In the genomic region with DNA sequence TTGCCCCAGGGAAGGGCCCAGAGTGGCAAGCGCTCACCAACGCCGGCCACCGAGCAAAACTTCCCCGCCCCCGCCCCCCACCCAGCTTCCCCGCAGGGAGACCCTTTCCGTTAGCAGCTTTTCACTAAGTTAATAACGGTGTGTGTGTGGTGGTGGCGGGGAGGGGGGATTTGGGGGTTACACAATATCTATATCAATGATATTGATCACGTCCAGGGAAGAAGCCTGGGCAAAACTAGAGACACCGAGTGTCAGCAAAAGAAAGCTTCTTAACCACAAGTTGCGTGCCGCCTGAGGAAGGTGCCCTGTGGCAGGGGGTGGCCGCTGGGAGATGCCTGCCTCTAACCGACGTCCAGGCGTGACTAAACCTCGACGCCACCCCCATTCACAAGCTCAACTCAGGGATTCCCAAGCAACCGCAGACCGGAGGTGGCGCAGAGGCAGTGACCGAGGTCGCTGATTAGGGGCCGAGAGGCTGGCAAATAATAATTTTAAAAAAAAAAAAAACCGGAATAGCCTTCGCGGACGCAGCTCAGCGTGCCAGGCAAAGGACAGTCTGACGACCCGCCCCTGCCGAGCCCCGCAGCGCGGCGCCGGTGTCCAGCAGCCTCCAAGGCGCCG, we compare ENCODE assay signal across 9 cellular contexts.
DNase-seq lines count a peak whose midpoint lies in the region; ATAC-seq, FAIRE-seq and TF ChIP-seq lines count a peak whose summit lies in the region.
"Had no signal": no experiment of that assay in that cellular context is flagged by ENCODE, and none has a peak within 500 bp of the region (broad histone marks: within the 10 kb centered on the region; RNA-seq: fewer than 3 reads in every experiment).

No MANE protein-coding gene starts in this region.

- peak overlapping the region; percentile 57 for H3K4me3 ChIP-seq in iPS-15b (ENCODE audit: low read depth, low read length)
- peak overlapping the region; percentile 46 to 60 for H3K4me3 ChIP-seq in testis

- TF ChIP-seq CTCF in GM10248 (IDR thresholded peaks at IDR 0.05; ENCODE audit: control extremely low read depth, extremely low read depth, low read depth, missing control alignments) (no peak), VCaP (conservative IDR thresholded peaks at IDR 0.05) (no peak), testis (IDR thresholded peaks at IDR 0.05) (no peak)

- intact Hi-C loops in testis (cut with DNase I; ENCODE audit: low total_unique reads) = no loop called here

- 4 to 5% methylated on average over 38 to 41 of the region's 41 CpGs for WGBS in testis, 2 donors

- CTCF ChIA-PET in GM10248 (lab: Yijun Ruan, JAX) = interaction anchor here (0.9 to 4.3 kb wide), 8 partner anchors 11 to 35 kb away, joined by 3 to 47 read pairs (median 4); no protein-coding TSS in a partner anchor

- H3K36me3 ChIP-seq in iPS-15b (ENCODE audit: control insufficient read depth, insufficient read depth, low read length) (no peaks in the 10 kb centered on the region), testis (ENCODE audit: low read depth, missing control alignments) (no peaks in the 10 kb centered on the region)

- H3K27me3 ChIP-seq in iPS-15b (ENCODE audit: control insufficient read depth, insufficient read depth, low read length) = peaks cover 55% of the 10 kb centered on the region
- no peaks in the 10 kb centered on the region for H3K27me3 ChIP-seq in testis

- H3K4me1 ChIP-seq in iPS-15b (ENCODE audit: control insufficient read depth, insufficient read depth, low read length) (peaks cover 31% of the 10 kb centered on the region), testis (no peaks in the 10 kb centered on the region)

- H3K9me3 ChIP-seq in iPS-15b (ENCODE audit: control insufficient read depth, insufficient read depth, low read length) = no peaks in the 10 kb centered on the region
- H3K9me3 ChIP-seq in testis = no peaks in the 10 kb centered on the region

- no peak for FAIRE-seq in HTR-8/SVneo (lab: Jason Lieb, UNC)

- ATAC-seq in GM21515 (IDR thresholded peaks at IDR 0.05; ENCODE audit: unreplicated experiment) = peak; percentile 20

- DNase-seq in GM10248 (ENCODE audit: extremely low spot score) = peak; percentile 34
- DNase-seq in HTR-8/SVneo (ENCODE audit: insufficient read length, low spot score) = peak; percentile 31
- DNase-seq in testis = no peak
- no peak for DNase-seq in superior temporal gyrus (ENCODE audit: extremely low spot score)
- no peak for DNase-seq in HuH-7.5 (ENCODE audit: low spot score)
- DNase-seq: activated T-cell treated with anti-CD3 and anti-CD28 coated beads, Interleukin-2, amount 50 U/mL, for 4 hours had no signal

- H3K9ac ChIP-seq in iPS-15b (ENCODE audit: low read depth, low read length) = no peak overlapping the region

- POLR2A ChIA-PET in GM10248 (lab: Yijun Ruan, JAX) = interaction anchor here (0.5 to 0.7 kb wide), 2 partner anchors 818 to 942 kb away, joined by 3 read pairs; no protein-coding TSS in a partner anchor

- peak overlapping the region; percentile 67 for H3K27ac ChIP-seq in VCaP
- peak overlapping the region in 1 of 2 donors; percentile 53 for H3K27ac ChIP-seq in testis

- TF ChIP-seq POLR2A in testis (IDR thresholded peaks at IDR 0.05) = no peak

Comparison
In these comparisons a context has a peak if more than half of its experiments do, and no peak if none do; other contexts are left out.
1. DNase-seq: peak in GM10248 (single experiment) and HTR-8/SVneo (single experiment); none in testis (single experiment), superior temporal gyrus (single experiment) and HuH-7.5 (single experiment).